8 cellular contexts compared by ENCODE assay signal in the genomic region with DNA sequence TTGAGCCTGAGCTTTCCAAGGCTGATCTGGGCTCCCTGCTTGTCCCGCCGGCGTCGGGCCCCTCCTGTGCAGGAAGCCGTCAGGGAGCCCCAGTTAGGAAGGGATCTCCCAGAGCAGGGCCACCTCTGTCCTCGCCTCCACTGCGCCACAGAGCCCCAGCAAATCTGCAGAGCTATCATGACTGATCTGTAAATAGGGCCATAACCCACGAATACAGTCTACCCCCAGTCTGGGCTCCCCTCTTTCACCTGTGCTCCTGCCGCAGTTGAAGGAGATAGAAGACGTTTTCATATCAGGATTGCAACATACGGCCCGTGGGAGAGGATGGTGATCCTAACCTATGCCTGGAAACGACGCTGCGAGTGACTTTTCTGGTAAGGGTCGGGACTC.
A peak's percentile ranks its signal among the peaks of the same experiment; 100 is the strongest.
DNase-seq lines count a peak whose midpoint lies in the region; ATAC-seq and TF ChIP-seq lines count a peak whose summit lies in the region.

No MANE protein-coding gene starts in this region.

- H3K9ac ChIP-seq in endodermal cell (ENCODE audit: extremely low read depth, low read length, poor library complexity, severe bottlenecking) = no peak overlapping the region

- H3K4me3 ChIP-seq in Peyer's patch = peak overlapping the region in 1 of 4 donors; percentile 0
- H3K4me3 ChIP-seq in endodermal cell (ENCODE audit: low read length) = no peak overlapping the region
- peak overlapping the region in 3 of 4 donors; percentile 27 to 30 (median 27) for H3K4me3 ChIP-seq in gastrocnemius medialis

- ATAC-seq in gastrocnemius medialis = peak; percentile 5 to 20
- ATAC-seq in GM19351 (IDR thresholded peaks at IDR 0.05; ENCODE audit: unreplicated experiment) = no peak

- TF ChIP-seq CTCF in Peyer's patch (IDR thresholded peaks at IDR 0.05) (no peak), endodermal cell (conservative IDR thresholded peaks at IDR 0.05) (no peak), gastrocnemius medialis (IDR thresholded peaks at IDR 0.05 in 4 of 5, conservative IDR thresholded peaks at IDR 0.05 in 1 of 5) (no peak), glutamatergic neuron (IDR thresholded peaks at IDR 0.05; ENCODE audit: partially characterized antibody, unreplicated experiment) (no peak)

- H3K36me3 ChIP-seq in Peyer's patch (no peaks in the 10 kb centered on the region), endodermal cell (ENCODE audit: control insufficient read depth, insufficient read depth, low read length) (no peaks in the 10 kb centered on the region), gastrocnemius medialis (no peaks in the 10 kb centered on the region)

- intact Hi-C loops in gastrocnemius medialis (cut with DNase I; ENCODE audit: low total_unique reads) = no loop called here

- H3K27me3 Mint-ChIP-seq in endodermal cell (ENCODE audit: insufficient read depth) = no peaks in the 10 kb centered on the region
- peaks cover 8% of the 10 kb centered on the region for H3K27me3 Mint-ChIP-seq in glutamatergic neuron (ENCODE audit: unreplicated experiment)

- no peak overlapping the region for H3K27ac Mint-ChIP-seq in endodermal cell
- no peak overlapping the region for H3K27ac Mint-ChIP-seq in glutamatergic neuron (ENCODE audit: unreplicated experiment)

- H3K9me3 Mint-ChIP-seq in endodermal cell (no peaks in the 10 kb centered on the region), glutamatergic neuron (ENCODE audit: unreplicated experiment) (peaks cover 2% of the 10 kb centered on the region)

- in situ Hi-C loops in gastrocnemius medialis (cut with MboI; ENCODE audit: low sequenced_read_pairs in 4 of 4) = no loop called here

- 94% methylated on average over 16 of the region's 16 CpGs for WGBS in endodermal cell (ENCODE audit: insufficient coverage in 1 of 2, insufficient read length in 1 of 2), 2 experiments

- H3K4me1 Mint-ChIP-seq in endodermal cell (peaks cover 3% of the 10 kb centered on the region), glutamatergic neuron (ENCODE audit: low read depth, unreplicated experiment) (peaks cover 2% of the 10 kb centered on the region)

- H3K4me1 ChIP-seq in Peyer's patch = peaks cover 0 to 8% (median 7%) of the 10 kb centered on the region in 4 donors
- no peaks in the 10 kb centered on the region for H3K4me1 ChIP-seq in endodermal cell (ENCODE audit: control insufficient read depth, insufficient read depth, low read length)
- H3K4me1 ChIP-seq in gastrocnemius medialis = peaks cover 0 to 2% of the 10 kb centered on the region in 2 donors

- H3K27ac ChIP-seq in Peyer's patch = peak overlapping the region; percentile 59 to 74 (median 70)
- H3K27ac ChIP-seq in endodermal cell (ENCODE audit: low read depth, low read length) = no peak overlapping the region
- H3K27ac ChIP-seq in gastrocnemius medialis = peak overlapping the region; percentile 62 to 76 (median 65)

- H3K9me3 ChIP-seq in Peyer's patch (peaks cover 0 to 9% (median 0%) of the 10 kb centered on the region in 4 donors), endodermal cell (ENCODE audit: control insufficient read depth, low read length) (no peaks in the 10 kb centered on the region), gastrocnemius medialis (no peaks in the 10 kb centered on the region)

- H3K36me3 Mint-ChIP-seq in endodermal cell (ENCODE audit: low read depth) (no peaks in the 10 kb centered on the region), glutamatergic neuron (ENCODE audit: unreplicated experiment) (no peaks in the 10 kb centered on the region)

- H3K4me3 Mint-ChIP-seq in endodermal cell (no peak overlapping the region), glutamatergic neuron (ENCODE audit: unreplicated experiment) (no peak overlapping the region)

- TF ChIP-seq POLR2A in Peyer's patch (IDR thresholded peaks at IDR 0.05) = no peak
- TF ChIP-seq POLR2A in gastrocnemius medialis (IDR thresholded peaks at IDR 0.05) = no peak

- H3K27me3 ChIP-seq in Peyer's patch (no peaks in the 10 kb centered on the region), endodermal cell (ENCODE audit: control insufficient read depth, insufficient read depth, low read length, poor library complexity, severe bottlenecking) (no peaks in the 10 kb centered on the region), gastrocnemius medialis (no peaks in the 10 kb centered on the region)

- DNase-seq in D341Med (ENCODE audit: low spot score) (peak; percentile 21), Peyer's patch (no peak), endodermal cell (peak; percentile 33), gastrocnemius medialis (no peak), DMS 273 (lab: John Stamatoyannopoulos, UW; ENCODE audit: unreplicated experiment) (no peak), glutamatergic neuron (no peak), NAMALWA (ENCODE audit: low spot score) (no peak)

Comparison
In these comparisons a context has a peak if more than half of its experiments do, and no peak if none do; other contexts are left out.
1. DNase-seq: peak in D341Med (single experiment) and endodermal cell (single experiment); none in Peyer's patch (0 of 3), gastrocnemius medialis (0 of 2), DMS 273 (single experiment), glutamatergic neuron (single experiment) and NAMALWA (single experiment).